In the genomic region with DNA sequence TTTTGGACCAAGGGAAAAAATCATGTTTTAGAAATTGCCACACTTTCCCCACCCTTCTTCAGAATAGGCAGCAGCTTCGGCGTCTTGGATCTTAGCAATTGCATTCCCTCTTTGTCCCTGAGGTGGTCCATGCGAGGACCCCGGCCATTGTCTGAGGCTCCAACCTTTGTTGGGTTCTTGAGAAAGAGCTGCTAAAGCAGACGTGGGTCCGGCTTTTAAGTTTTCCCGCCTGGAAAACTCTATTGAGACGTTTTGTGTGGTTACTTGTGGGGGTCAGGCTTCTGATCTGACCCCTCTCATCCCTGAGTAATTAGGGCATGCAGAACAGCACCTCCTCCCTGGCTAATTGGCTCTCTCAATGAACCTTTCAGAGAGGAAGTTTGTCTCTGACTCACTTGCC, we compare ENCODE assay signal across 6 cellular contexts.
"Had no signal": no experiment of that assay in that cellular context is flagged by ENCODE, and none has a peak within 500 bp of the region (broad histone marks: within the 10 kb centered on the region; RNA-seq: fewer than 3 reads in every experiment).

No MANE protein-coding gene starts in this region.

- FAIRE-seq: HTR-8/SVneo had no signal

- H3K27ac ChIP-seq: GM23248 had no signal

- H3K9ac ChIP-seq: GM23248 had no signal

- H2AFZ ChIP-seq: GM23248 had no signal

- H3K4me3 ChIP-seq: GM23248 had no signal

- DNase-seq: GM23248, GOT3, H9, HCEC 1CT, KBM-7 had no signal
